Comparison of ENCODE assay signal across 8 cellular contexts in genomic region chr7:76166404-76167255, GRCh38. TPM values are rescaled to one million over a fixed set of nuclear protein-coding genes. Genes with fewer than 3 reads are reported as not detected.
A peak's percentile ranks its signal among the peaks of the same experiment; 100 is the strongest.
DNase-seq lines count a peak whose midpoint lies in the region; ATAC-seq and TF ChIP-seq lines count a peak whose summit lies in the region.

No MANE protein-coding gene starts in this region.

- DNase-seq in NCI-H1092 treated with DMSO at 0.1 percent for 48 hours (lab: John Stamatoyannopoulos, UW) (peak; percentile 96), SKM-1 (lab: John Stamatoyannopoulos, UW; ENCODE audit: unreplicated experiment) (peak; percentile 86), glomerular visceral epithelial cell (ENCODE audit: extremely low spot score) (peak; percentile 94), occipital lobe (lab: John Stamatoyannopoulos, UW) (peak; percentile 92), suprapubic skin (ENCODE audit: low spot score in 2 of 2) (peak; percentile 98 to 99)
- peak; percentile 92 for DNase-seq in activated naive CD8-positive, alpha-beta T cell treated with anti-CD3 and anti-CD28 coated beads for 36 hours

- H3K27me3 ChIP-seq in suprapubic skin: no peaks in the 10 kb centered on the region

- no peaks in the 10 kb centered on the region for H3K9me3 Mint-ChIP-seq in activated naive CD8-positive, alpha-beta T cell treated with anti-CD3 and anti-CD28 coated beads for 36 hours

- no peak for TF ChIP-seq EP300 in suprapubic skin (IDR thresholded peaks at IDR 0.05)

- peak overlapping the region; percentile 72 for H3K27ac ChIP-seq in suprapubic skin

- peaks cover 10% of the 10 kb centered on the region for H3K4me1 Mint-ChIP-seq in activated naive CD8-positive, alpha-beta T cell treated with anti-CD3 and anti-CD28 coated beads for 36 hours

- no peaks in the 10 kb centered on the region for H3K27me3 Mint-ChIP-seq in activated naive CD8-positive, alpha-beta T cell treated with anti-CD3 and anti-CD28 coated beads for 36 hours

- peak; percentile 87 for ATAC-seq in HG02571 (IDR thresholded peaks at IDR 0.05; ENCODE audit: unreplicated experiment)

- TF ChIP-seq POLR2A in suprapubic skin (IDR thresholded peaks at IDR 0.05): peak in 1 of 2 donors; percentile 25

- WGBS in suprapubic skin: 4% methylated on average over 24 of the region's 67 CpGs

- H3K4me3 ChIP-seq in GM08714 (ENCODE audit: low read length) (peak overlapping the region; percentile 62; the same call in 1 of the 2 replicates), suprapubic skin (peak overlapping the region; percentile 53)

- no peaks in the 10 kb centered on the region for H3K36me3 Mint-ChIP-seq in activated naive CD8-positive, alpha-beta T cell treated with anti-CD3 and anti-CD28 coated beads for 36 hours

- no peaks in the 10 kb centered on the region for H3K36me3 ChIP-seq in suprapubic skin

- H3K4me3 Mint-ChIP-seq in activated naive CD8-positive, alpha-beta T cell treated with anti-CD3 and anti-CD28 coated beads for 36 hours: peak overlapping the region; percentile 81

- no peaks in the 10 kb centered on the region for H3K9me3 ChIP-seq in suprapubic skin

- peaks cover 10% of the 10 kb centered on the region for H3K4me1 ChIP-seq in suprapubic skin

- peak overlapping the region; percentile 88 for H3K27ac Mint-ChIP-seq in activated naive CD8-positive, alpha-beta T cell treated with anti-CD3 and anti-CD28 coated beads for 36 hours

- TF ChIP-seq CTCF in suprapubic skin (IDR thresholded peaks at IDR 0.05): no peak

RNA-seq across cellular contexts. Expression of gene SRRM3, which starts 35.1 kb away (rescaled TPM):
- total RNA-seq in activated naive CD8-positive, alpha-beta T cell treated with anti-CD3 and anti-CD28 coated beads for 36 hours: not detected
- 6.7 TPM for total RNA-seq in occipital lobe
- total RNA-seq in suprapubic skin: 1 to 10 TPM; 5.6 to 8.5 (median 7.7) TPM

Comparison
In these comparisons a context has a peak if more than half of its experiments do, and no peak if none do; other contexts are left out.
1. Peak in every context shown above with its lines: DNase-seq, ATAC-seq, H3K4me3 ChIP-seq and H3K27ac ChIP-seq.